1 cellular context compared by ENCODE assay signal in the genomic region with DNA sequence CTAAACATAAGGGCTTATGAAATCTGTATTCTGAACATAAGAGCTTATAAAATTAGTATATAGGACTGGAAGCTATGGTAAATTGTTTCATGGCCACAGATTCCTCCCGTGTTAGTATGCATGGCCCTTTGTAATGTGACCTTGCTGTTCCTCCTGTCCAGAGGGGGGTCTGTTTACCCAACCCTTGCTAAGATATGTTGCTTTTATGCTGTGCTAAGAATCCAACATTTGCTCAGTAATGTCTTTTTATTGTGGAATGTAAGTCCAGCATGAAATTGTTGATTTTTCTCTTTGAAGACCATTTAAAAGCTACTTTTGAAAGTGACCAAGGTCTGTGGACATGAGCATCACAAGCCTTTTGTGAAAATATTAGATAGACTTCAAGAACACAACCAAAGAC.
A peak's percentile ranks its signal among the peaks of the same experiment; 100 is the strongest.
TF ChIP-seq lines count a peak whose summit lies in the region.

No MANE protein-coding gene starts in this region.

TF ChIP-seq in HepG2, 621 proteins besides CTCF, POLR2A, EP300 and RAD21 (continued from another document and continues in another):
- TF ChIP-seq, protein P1, sequence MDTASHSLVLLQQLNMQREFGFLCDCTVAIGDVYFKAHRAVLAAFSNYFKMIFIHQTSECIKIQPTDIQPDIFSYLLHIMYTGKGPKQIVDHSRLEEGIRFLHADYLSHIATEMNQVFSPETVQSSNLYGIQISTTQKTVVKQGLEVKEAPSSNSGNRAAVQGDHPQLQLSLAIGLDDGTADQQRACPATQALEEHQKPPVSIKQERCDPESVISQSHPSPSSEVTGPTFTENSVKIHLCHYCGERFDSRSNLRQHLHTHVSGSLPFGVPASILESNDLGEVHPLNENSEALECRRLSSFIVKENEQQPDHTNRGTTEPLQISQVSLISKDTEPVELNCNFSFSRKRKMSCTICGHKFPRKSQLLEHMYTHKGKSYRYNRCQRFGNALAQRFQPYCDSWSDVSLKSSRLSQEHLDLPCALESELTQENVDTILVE (CRISPR knock-in tag; IDR thresholded peaks at IDR 0.05): no peak
- TF ChIP-seq POLR2AphosphoS5 (IDR thresholded peaks at IDR 0.05; ENCODE audit: low read depth, low read length): no peak
- no peak for TF ChIP-seq ZMYM3 (CRISPR knock-in tag; IDR thresholded peaks at IDR 0.05)
- no peak for TF ChIP-seq ZNF205 (CRISPR knock-in tag; IDR thresholded peaks at IDR 0.05)
- TF ChIP-seq ATF7 (IDR thresholded peaks at IDR 0.05): no peak
- TF ChIP-seq ATF7 (CRISPR knock-in tag; IDR thresholded peaks at IDR 0.05): no peak
- TF ChIP-seq HNF4A (CRISPR knock-in tag; IDR thresholded peaks at IDR 0.05): peak; percentile 10; the same call in 1 of the 2 replicates
- TF ChIP-seq, protein P2, sequence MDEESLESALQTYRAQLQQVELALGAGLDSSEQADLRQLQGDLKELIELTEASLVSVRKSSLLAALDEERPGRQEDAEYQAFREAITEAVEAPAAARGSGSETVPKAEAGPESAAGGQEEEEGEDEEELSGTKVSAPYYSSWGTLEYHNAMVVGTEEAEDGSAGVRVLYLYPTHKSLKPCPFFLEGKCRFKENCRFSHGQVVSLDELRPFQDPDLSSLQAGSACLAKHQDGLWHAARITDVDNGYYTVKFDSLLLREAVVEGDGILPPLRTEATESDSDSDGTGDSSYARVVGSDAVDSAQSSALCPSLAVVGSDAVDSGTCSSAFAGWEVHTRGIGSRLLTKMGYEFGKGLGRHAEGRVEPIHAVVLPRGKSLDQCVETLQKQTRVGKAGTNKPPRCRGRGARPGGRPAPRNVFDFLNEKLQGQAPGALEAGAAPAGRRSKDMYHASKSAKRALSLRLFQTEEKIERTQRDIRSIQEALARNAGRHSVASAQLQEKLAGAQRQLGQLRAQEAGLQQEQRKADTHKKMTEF (CRISPR knock-in tag; IDR thresholded peaks at IDR 0.05): no peak
- no peak for TF ChIP-seq AHR (CRISPR knock-in tag; IDR thresholded peaks at IDR 0.05)
- TF ChIP-seq, protein P3, sequence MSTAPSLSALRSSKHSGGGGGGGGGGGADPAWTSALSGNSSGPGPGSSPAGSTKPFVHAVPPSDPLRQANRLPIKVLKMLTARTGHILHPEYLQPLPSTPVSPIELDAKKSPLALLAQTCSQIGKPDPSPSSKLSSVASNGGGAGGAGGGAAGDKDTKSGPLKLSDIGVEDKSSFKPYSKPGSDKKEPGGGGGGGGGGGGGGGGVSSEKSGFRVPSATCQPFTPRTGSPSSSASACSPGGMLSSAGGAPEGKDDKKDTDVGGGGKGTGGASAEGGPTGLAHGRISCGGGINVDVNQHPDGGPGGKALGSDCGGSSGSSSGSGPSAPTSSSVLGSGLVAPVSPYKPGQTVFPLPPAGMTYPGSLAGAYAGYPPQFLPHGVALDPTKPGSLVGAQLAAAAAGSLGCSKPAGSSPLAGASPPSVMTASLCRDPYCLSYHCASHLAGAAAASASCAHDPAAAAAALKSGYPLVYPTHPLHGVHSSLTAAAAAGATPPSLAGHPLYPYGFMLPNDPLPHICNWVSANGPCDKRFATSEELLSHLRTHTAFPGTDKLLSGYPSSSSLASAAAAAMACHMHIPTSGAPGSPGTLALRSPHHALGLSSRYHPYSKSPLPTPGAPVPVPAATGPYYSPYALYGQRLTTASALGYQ (CRISPR knock-in tag; IDR thresholded peaks at IDR 0.05): peak; percentile 25; the same call in 1 of the 2 replicates
- TF ChIP-seq, protein P4, sequence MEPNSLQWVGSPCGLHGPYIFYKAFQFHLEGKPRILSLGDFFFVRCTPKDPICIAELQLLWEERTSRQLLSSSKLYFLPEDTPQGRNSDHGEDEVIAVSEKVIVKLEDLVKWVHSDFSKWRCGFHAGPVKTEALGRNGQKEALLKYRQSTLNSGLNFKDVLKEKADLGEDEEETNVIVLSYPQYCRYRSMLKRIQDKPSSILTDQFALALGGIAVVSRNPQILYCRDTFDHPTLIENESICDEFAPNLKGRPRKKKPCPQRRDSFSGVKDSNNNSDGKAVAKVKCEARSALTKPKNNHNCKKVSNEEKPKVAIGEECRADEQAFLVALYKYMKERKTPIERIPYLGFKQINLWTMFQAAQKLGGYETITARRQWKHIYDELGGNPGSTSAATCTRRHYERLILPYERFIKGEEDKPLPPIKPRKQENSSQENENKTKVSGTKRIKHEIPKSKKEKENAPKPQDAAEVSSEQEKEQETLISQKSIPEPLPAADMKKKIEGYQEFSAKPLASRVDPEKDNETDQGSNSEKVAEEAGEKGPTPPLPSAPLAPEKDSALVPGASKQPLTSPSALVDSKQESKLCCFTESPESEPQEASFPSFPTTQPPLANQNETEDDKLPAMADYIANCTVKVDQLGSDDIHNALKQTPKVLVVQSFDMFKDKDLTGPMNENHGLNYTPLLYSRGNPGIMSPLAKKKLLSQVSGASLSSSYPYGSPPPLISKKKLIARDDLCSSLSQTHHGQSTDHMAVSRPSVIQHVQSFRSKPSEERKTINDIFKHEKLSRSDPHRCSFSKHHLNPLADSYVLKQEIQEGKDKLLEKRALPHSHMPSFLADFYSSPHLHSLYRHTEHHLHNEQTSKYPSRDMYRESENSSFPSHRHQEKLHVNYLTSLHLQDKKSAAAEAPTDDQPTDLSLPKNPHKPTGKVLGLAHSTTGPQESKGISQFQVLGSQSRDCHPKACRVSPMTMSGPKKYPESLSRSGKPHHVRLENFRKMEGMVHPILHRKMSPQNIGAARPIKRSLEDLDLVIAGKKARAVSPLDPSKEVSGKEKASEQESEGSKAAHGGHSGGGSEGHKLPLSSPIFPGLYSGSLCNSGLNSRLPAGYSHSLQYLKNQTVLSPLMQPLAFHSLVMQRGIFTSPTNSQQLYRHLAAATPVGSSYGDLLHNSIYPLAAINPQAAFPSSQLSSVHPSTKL (CRISPR knock-in tag; IDR thresholded peaks at IDR 0.05): peak; percentile 71
- no peak for TF ChIP-seq NKX3-1 (CRISPR knock-in tag; IDR thresholded peaks at IDR 0.05)
- peak; percentile 92 for TF ChIP-seq ISL2 (CRISPR knock-in tag; IDR thresholded peaks at IDR 0.05)
- TF ChIP-seq BRD4 (CRISPR knock-in tag; IDR thresholded peaks at IDR 0.05): no peak
- peak; percentile 69 for TF ChIP-seq TCF7 (IDR thresholded peaks at IDR 0.05; ENCODE audit: low read depth)
- no peak for TF ChIP-seq RELA (CRISPR knock-in tag; IDR thresholded peaks at IDR 0.05)
- peak; percentile 65; the same call in 1 of the 2 replicates for TF ChIP-seq SIX4 (CRISPR knock-in tag; IDR thresholded peaks at IDR 0.05)
- TF ChIP-seq, protein P5, sequence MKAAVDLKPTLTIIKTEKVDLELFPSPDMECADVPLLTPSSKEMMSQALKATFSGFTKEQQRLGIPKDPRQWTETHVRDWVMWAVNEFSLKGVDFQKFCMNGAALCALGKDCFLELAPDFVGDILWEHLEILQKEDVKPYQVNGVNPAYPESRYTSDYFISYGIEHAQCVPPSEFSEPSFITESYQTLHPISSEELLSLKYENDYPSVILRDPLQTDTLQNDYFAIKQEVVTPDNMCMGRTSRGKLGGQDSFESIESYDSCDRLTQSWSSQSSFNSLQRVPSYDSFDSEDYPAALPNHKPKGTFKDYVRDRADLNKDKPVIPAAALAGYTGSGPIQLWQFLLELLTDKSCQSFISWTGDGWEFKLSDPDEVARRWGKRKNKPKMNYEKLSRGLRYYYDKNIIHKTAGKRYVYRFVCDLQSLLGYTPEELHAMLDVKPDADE (CRISPR knock-in tag; IDR thresholded peaks at IDR 0.05): no peak
- TF ChIP-seq TAF1 (CRISPR knock-in tag; IDR thresholded peaks at IDR 0.05): no peak
- TF ChIP-seq, protein P6, sequence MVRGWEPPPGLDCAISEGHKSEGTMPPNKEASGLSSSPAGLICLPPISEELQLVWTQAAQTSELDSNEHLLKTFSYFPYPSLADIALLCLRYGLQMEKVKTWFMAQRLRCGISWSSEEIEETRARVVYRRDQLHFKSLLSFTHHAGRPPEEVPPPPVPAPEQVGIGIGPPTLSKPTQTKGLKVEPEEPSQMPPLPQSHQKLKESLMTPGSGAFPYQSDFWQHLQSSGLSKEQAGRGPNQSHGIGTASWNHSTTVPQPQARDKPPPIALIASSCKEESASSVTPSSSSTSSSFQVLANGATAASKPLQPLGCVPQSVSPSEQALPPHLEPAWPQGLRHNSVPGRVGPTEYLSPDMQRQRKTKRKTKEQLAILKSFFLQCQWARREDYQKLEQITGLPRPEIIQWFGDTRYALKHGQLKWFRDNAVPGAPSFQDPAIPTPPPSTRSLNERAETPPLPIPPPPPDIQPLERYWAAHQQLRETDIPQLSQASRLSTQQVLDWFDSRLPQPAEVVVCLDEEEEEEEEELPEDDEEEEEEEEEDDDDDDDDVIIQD (CRISPR knock-in tag; IDR thresholded peaks at IDR 0.05; ENCODE audit: low read depth): peak; percentile 77; the same call in 1 of the 2 replicates
- no peak for TF ChIP-seq TSC22D2 (CRISPR knock-in tag; IDR thresholded peaks at IDR 0.05; ENCODE audit: borderline replicate concordance)
- 0 out of 2 replicates have a peak, but pooled peaks have one; percentile 11 for TF ChIP-seq HDAC2 (CRISPR knock-in tag; IDR thresholded peaks at IDR 0.05)
- TF ChIP-seq ZKSCAN5 (CRISPR knock-in tag; IDR thresholded peaks at IDR 0.05): no peak
- peak; percentile 71; the same call in 1 of the 2 replicates for TF ChIP-seq SOX5 (CRISPR knock-in tag; IDR thresholded peaks at IDR 0.05; ENCODE audit: borderline replicate concordance)
- TF ChIP-seq ZNF772 (CRISPR knock-in tag; IDR thresholded peaks at IDR 0.05): no peak
- TF ChIP-seq ZFP90 (CRISPR knock-in tag; IDR thresholded peaks at IDR 0.05; ENCODE audit: borderline replicate concordance): no peak
- no peak for TF ChIP-seq ZNF343 (CRISPR knock-in tag; IDR thresholded peaks at IDR 0.05)
- TF ChIP-seq DPF2 (CRISPR knock-in tag; IDR thresholded peaks at IDR 0.05; ENCODE audit: borderline replicate concordance, low read depth): no peak
- TF ChIP-seq, protein P7, sequence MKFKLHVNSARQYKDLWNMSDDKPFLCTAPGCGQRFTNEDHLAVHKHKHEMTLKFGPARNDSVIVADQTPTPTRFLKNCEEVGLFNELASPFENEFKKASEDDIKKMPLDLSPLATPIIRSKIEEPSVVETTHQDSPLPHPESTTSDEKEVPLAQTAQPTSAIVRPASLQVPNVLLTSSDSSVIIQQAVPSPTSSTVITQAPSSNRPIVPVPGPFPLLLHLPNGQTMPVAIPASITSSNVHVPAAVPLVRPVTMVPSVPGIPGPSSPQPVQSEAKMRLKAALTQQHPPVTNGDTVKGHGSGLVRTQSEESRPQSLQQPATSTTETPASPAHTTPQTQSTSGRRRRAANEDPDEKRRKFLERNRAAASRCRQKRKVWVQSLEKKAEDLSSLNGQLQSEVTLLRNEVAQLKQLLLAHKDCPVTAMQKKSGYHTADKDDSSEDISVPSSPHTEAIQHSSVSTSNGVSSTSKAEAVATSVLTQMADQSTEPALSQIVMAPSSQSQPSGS (CRISPR knock-in tag; IDR thresholded peaks at IDR 0.05): 0 out of 2 replicates have a peak, but pooled peaks have one; percentile 26
- TF ChIP-seq ZNF749 (CRISPR knock-in tag; IDR thresholded peaks at IDR 0.05; ENCODE audit: borderline replicate concordance): no peak
- TF ChIP-seq REXO4 (CRISPR knock-in tag; IDR thresholded peaks at IDR 0.05; ENCODE audit: borderline replicate concordance): no peak
- TF ChIP-seq, protein P8, sequence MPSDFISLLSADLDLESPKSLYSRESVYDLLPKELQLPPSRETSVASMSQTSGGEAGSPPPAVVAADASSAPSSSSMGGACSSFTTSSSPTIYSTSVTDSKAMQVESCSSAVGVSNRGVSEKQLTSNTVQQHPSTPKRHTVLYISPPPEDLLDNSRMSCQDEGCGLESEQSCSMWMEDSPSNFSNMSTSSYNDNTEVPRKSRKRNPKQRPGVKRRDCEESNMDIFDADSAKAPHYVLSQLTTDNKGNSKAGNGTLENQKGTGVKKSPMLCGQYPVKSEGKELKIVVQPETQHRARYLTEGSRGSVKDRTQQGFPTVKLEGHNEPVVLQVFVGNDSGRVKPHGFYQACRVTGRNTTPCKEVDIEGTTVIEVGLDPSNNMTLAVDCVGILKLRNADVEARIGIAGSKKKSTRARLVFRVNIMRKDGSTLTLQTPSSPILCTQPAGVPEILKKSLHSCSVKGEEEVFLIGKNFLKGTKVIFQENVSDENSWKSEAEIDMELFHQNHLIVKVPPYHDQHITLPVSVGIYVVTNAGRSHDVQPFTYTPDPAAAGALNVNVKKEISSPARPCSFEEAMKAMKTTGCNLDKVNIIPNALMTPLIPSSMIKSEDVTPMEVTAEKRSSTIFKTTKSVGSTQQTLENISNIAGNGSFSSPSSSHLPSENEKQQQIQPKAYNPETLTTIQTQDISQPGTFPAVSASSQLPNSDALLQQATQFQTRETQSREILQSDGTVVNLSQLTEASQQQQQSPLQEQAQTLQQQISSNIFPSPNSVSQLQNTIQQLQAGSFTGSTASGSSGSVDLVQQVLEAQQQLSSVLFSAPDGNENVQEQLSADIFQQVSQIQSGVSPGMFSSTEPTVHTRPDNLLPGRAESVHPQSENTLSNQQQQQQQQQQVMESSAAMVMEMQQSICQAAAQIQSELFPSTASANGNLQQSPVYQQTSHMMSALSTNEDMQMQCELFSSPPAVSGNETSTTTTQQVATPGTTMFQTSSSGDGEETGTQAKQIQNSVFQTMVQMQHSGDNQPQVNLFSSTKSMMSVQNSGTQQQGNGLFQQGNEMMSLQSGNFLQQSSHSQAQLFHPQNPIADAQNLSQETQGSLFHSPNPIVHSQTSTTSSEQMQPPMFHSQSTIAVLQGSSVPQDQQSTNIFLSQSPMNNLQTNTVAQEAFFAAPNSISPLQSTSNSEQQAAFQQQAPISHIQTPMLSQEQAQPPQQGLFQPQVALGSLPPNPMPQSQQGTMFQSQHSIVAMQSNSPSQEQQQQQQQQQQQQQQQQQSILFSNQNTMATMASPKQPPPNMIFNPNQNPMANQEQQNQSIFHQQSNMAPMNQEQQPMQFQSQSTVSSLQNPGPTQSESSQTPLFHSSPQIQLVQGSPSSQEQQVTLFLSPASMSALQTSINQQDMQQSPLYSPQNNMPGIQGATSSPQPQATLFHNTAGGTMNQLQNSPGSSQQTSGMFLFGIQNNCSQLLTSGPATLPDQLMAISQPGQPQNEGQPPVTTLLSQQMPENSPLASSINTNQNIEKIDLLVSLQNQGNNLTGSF (CRISPR knock-in tag; IDR thresholded peaks at IDR 0.05): no peak
- TF ChIP-seq ATF1 (CRISPR knock-in tag; IDR thresholded peaks at IDR 0.05): no peak
